9 cellular contexts compared by ENCODE assay signal in the genomic region with DNA sequence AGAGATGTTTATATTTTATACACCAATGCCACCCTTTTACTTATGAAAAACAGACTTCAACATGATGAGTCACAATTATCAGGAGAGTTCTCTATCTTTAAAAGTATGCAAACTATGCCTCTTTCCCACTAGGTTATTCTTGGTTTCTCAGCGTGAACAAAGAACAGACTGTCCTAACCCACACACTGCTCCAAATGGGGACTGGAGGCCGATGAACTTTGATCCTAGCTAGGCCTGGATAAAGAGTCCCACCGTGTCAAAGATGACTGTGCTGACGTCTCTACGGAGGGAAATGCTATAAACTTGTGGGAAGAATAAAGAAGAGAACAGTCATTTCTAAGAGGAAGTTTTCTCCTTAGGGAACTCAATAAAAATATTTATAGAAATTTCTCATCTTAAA.
DNase-seq lines count a peak whose midpoint lies in the region; ATAC-seq, FAIRE-seq and TF ChIP-seq lines count a peak whose summit lies in the region.
"Had no signal": no experiment of that assay in that cellular context is flagged by ENCODE, and none has a peak within 500 bp of the region (broad histone marks: within the 10 kb centered on the region; RNA-seq: fewer than 3 reads in every experiment).

No MANE protein-coding gene starts in this region.

- no peak overlapping the region for H3K4me3 ChIP-seq in A549

- TF ChIP-seq RAD21 in A549 (conservative IDR thresholded peaks at IDR 0.05 in 1 of 2, IDR thresholded peaks at IDR 0.05 in 1 of 2) = peak in 1 of 2 experiments; percentile 37; a peak in 2 of 5 replicates

- POLR2A ChIA-PET in A549 (lab: Yijun Ruan, JAX) = interaction anchor here (0.9 kb wide), 2 partner anchors 33 to 161 kb away, joined by 3 to 4 read pairs; a partner anchor contains a TSS

- ATAC-seq in A549 (peak; percentile 98 to 99), HG02571 (IDR thresholded peaks at IDR 0.05; ENCODE audit: unreplicated experiment) (no peak)
- peak; percentile 57 for ATAC-seq in stimulated activated memory B cell treated with anti-CD40 and anti-IgM and Interleukin-4, amounts not matched to agents 10 μg/mL and 1 μg/mL and 100 μg/mL, for 72 hours

- no peak for TF ChIP-seq CTCF in A549 (IDR thresholded peaks at IDR 0.05)

- peaks cover 74% of the 10 kb centered on the region for H3K4me1 ChIP-seq in A549

- no peak overlapping the region for H3K27ac Mint-ChIP-seq in stimulated activated memory B cell treated with anti-CD40 and anti-IgM and Interleukin-4, amounts not matched to agents 10 μg/mL and 1 μg/mL and 100 μg/mL, for 72 hours
- H3K27ac Mint-ChIP-seq: CD4-positive, CD25-positive, alpha-beta regulatory T cell had no signal

- DNase-seq in A549 (ENCODE audit: low read depth in 1 of 2, low spot score in 1 of 2) (peak; percentile 52 to 97), HCEC 1CT (peak; percentile 98), T1000 (lab: John Stamatoyannopoulos, UW) (peak; percentile 79), hepatic stellate cell (ENCODE audit: low spot score) (peak; percentile 36), RPMI8226 (no peak)
- DNase-seq in stimulated activated CD4-positive, alpha-beta T cell treated with anti-CD3 and anti-CD28 coated beads, Interleukin-2, amount 100 ng/mL, for 24 hours = no peak
- DNase-seq: CD4-positive, CD25-positive, alpha-beta regulatory T cell had no signal

- H3K27me3 Mint-ChIP-seq in stimulated activated memory B cell treated with anti-CD40 and anti-IgM and Interleukin-4, amounts not matched to agents 10 μg/mL and 1 μg/mL and 100 μg/mL, for 72 hours = no peaks in the 10 kb centered on the region

- no peak overlapping the region for H3K4me3 Mint-ChIP-seq in stimulated activated memory B cell treated with anti-CD40 and anti-IgM and Interleukin-4, amounts not matched to agents 10 μg/mL and 1 μg/mL and 100 μg/mL, for 72 hours
- H3K4me3 Mint-ChIP-seq: CD4-positive, CD25-positive, alpha-beta regulatory T cell had no signal

- no peaks in the 10 kb centered on the region for H3K36me3 Mint-ChIP-seq in stimulated activated memory B cell treated with anti-CD40 and anti-IgM and Interleukin-4, amounts not matched to agents 10 μg/mL and 1 μg/mL and 100 μg/mL, for 72 hours
- H3K36me3 Mint-ChIP-seq: CD4-positive, CD25-positive, alpha-beta regulatory T cell had no signal

- no peaks in the 10 kb centered on the region for H3K9me3 Mint-ChIP-seq in stimulated activated memory B cell treated with anti-CD40 and anti-IgM and Interleukin-4, amounts not matched to agents 10 μg/mL and 1 μg/mL and 100 μg/mL, for 72 hours
- H3K9me3 Mint-ChIP-seq: CD4-positive, CD25-positive, alpha-beta regulatory T cell had no signal

- H3K4me2 ChIP-seq in A549 = peak overlapping the region; percentile 85

- 1% methylated on average over 5 of the region's 5 CpGs for WGBS in A549 (ENCODE audit: missing lambda C conversion rate)

- TF ChIP-seq POLR2A in A549 (IDR thresholded peaks at IDR 0.05; ENCODE audit: low read length) = no peak

- FAIRE-seq in A549 (lab: Jason Lieb, UNC) = peak; percentile 95

- H3K9me3 ChIP-seq in A549 = no peaks in the 10 kb centered on the region

- TF ChIP-seq EP300 in A549 (IDR thresholded peaks at IDR 0.05) = peak; percentile 57 to 76; a peak in 4 of 5 replicates

- H3K4me1 Mint-ChIP-seq in stimulated activated memory B cell treated with anti-CD40 and anti-IgM and Interleukin-4, amounts not matched to agents 10 μg/mL and 1 μg/mL and 100 μg/mL, for 72 hours = no peaks in the 10 kb centered on the region

- H3K27ac ChIP-seq in A549 = peak overlapping the region; percentile 80 to 89

- CTCF ChIA-PET in A549 (lab: Yijun Ruan, JAX) = interaction anchor here (0.8 to 1.3 kb wide), 3 partner anchors 14 to 227 kb away, joined by 3 to 4 read pairs (median 3); no protein-coding TSS in a partner anchor

TF ChIP-seq in A549, 52 proteins besides CTCF, POLR2A, EP300 and RAD21:
- TF ChIP-seq BHLHE40 (IDR thresholded peaks at IDR 0.05; ENCODE audit: low read depth, low read length) (no peak), SREBF2 (IDR thresholded peaks at IDR 0.05) (no peak), POLR2AphosphoS2 (conservative IDR thresholded peaks at IDR 0.05; ENCODE audit: low read length) (no peak), CEBPB (IDR thresholded peaks at IDR 0.05) (0 out of 4 replicates have a peak, but pooled peaks of 1 of the 2 experiments have one; percentile 11), SMC3 (IDR thresholded peaks at IDR 0.05) (peak; percentile 32; the same call in 1 of the 3 replicates), TFCP2L1 (CRISPR knock-in tag; IDR thresholded peaks at IDR 0.05) (no peak), NFE2L2 (conservative IDR thresholded peaks at IDR 0.05; ENCODE audit: low read length) (0 out of 2 replicates have a peak, but pooled peaks have one; percentile 17), HDAC2 (IDR thresholded peaks at IDR 0.05) (no peak), RNF2 (IDR thresholded peaks at IDR 0.05; ENCODE audit: borderline replicate concordance, low read depth) (no peak), KDM1A (IDR thresholded peaks at IDR 0.05; ENCODE audit: low read depth) (no peak), JUN (IDR thresholded peaks at IDR 0.05) (peak; percentile 77 to 87), GATA3 (IDR thresholded peaks at IDR 0.05; ENCODE audit: borderline replicate concordance) (peak; percentile 76), HOXA7 (CRISPR knock-in tag; IDR thresholded peaks at IDR 0.05) (no peak), ZFP36 (IDR thresholded peaks at IDR 0.05; ENCODE audit: borderline replicate concordance, partially characterized antibody) (no peak), ZC3H11A (IDR thresholded peaks at IDR 0.05) (no peak), FOSL2 (IDR thresholded peaks at IDR 0.05) (peak; percentile 76), FOSL2 (CRISPR knock-in tag; IDR thresholded peaks at IDR 0.05) (peak; percentile 91), JUNB (IDR thresholded peaks at IDR 0.05) (peak; percentile 81), ZSCAN20 (CRISPR knock-in tag; IDR thresholded peaks at IDR 0.05) (peak; percentile 42; the same call in 1 of the 2 replicates), EHF (CRISPR knock-in tag; IDR thresholded peaks at IDR 0.05) (0 out of 2 replicates have a peak, but pooled peaks have one; percentile 57), FOXS1 (CRISPR knock-in tag; IDR thresholded peaks at IDR 0.05) (peak; percentile 63; the same call in 1 of the 2 replicates)
- TF ChIP-seq, protein P1, sequence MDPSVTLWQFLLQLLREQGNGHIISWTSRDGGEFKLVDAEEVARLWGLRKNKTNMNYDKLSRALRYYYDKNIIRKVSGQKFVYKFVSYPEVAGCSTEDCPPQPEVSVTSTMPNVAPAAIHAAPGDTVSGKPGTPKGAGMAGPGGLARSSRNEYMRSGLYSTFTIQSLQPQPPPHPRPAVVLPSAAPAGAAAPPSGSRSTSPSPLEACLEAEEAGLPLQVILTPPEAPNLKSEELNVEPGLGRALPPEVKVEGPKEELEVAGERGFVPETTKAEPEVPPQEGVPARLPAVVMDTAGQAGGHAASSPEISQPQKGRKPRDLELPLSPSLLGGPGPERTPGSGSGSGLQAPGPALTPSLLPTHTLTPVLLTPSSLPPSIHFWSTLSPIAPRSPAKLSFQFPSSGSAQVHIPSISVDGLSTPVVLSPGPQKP (IDR thresholded peaks at IDR 0.05; ENCODE audit: low read depth, low read length) = no peak
- TF ChIP-seq, protein P2, sequence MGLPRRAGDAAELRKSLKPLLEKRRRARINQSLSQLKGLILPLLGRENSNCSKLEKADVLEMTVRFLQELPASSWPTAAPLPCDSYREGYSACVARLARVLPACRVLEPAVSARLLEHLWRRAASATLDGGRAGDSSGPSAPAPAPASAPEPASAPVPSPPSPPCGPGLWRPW (IDR thresholded peaks at IDR 0.05) = no peak
- TF ChIP-seq, protein P3, sequence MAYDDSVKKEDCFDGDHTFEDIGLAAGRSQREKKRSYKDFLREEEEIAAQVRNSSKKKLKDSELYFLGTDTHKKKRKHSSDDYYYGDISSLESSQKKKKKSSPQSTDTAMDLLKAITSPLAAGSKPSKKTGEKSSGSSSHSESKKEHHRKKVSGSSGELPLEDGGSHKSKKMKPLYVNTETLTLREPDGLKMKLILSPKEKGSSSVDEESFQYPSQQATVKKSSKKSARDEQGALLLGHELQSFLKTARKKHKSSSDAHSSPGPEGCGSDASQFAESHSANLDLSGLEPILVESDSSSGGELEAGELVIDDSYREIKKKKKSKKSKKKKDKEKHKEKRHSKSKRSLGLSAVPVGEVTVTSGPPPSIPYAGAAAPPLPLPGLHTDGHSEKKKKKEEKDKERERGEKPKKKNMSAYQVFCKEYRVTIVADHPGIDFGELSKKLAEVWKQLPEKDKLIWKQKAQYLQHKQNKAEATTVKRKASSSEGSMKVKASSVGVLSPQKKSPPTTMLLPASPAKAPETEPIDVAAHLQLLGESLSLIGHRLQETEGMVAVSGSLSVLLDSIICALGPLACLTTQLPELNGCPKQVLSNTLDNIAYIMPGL (CRISPR knock-in tag; IDR thresholded peaks at IDR 0.05; ENCODE audit: borderline replicate concordance) = no peak
- TF ChIP-seq, protein P4, sequence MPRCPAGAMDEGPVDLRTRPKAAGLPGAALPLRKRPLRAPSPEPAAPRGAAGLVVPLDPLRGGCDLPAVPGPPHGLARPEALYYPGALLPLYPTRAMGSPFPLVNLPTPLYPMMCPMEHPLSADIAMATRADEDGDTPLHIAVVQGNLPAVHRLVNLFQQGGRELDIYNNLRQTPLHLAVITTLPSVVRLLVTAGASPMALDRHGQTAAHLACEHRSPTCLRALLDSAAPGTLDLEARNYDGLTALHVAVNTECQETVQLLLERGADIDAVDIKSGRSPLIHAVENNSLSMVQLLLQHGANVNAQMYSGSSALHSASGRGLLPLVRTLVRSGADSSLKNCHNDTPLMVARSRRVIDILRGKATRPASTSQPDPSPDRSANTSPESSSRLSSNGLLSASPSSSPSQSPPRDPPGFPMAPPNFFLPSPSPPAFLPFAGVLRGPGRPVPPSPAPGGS (IDR thresholded peaks at IDR 0.05) = 0 out of 3 replicates have a peak, but pooled peaks have one; percentile 31
- TF ChIP-seq, protein P5, sequence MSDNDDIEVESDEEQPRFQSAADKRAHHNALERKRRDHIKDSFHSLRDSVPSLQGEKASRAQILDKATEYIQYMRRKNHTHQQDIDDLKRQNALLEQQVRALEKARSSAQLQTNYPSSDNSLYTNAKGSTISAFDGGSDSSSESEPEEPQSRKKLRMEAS (IDR thresholded peaks at IDR 0.05) = peak; percentile 40; the same call in 1 of the 2 replicates
- TF ChIP-seq, protein P6, sequence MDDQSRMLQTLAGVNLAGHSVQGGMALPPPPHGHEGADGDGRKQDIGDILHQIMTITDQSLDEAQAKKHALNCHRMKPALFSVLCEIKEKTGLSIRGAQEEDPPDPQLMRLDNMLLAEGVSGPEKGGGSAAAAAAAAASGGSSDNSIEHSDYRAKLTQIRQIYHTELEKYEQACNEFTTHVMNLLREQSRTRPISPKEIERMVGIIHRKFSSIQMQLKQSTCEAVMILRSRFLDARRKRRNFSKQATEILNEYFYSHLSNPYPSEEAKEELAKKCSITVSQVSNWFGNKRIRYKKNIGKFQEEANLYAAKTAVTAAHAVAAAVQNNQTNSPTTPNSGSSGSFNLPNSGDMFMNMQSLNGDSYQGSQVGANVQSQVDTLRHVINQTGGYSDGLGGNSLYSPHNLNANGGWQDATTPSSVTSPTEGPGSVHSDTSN (IDR thresholded peaks at IDR 0.05) = no peak

Comparison
In these comparisons a context has a peak if more than half of its experiments do, and no peak if none do; other contexts are left out.
1. DNase-seq: peak in A549 (2 of 2), HCEC 1CT (single experiment), T1000 (single experiment) and hepatic stellate cell (single experiment); none in stimulated activated CD4-positive, alpha-beta T cell treated with anti-CD3 and anti-CD28 coated beads, Interleukin-2, amount 100 ng/mL, for 24 hours (0 of 2) and RPMI8226 (single experiment).